Comparison of ENCODE assay signal across 38 cellular contexts in genomic region chr15:25658560-25658959, GRCh38.
"Had no signal": no experiment of that assay in that cellular context is flagged by ENCODE, and none has a peak within 500 bp of the region (broad histone marks: within the 10 kb centered on the region; RNA-seq: fewer than 3 reads in every experiment).

No MANE protein-coding gene starts in this region.

- H3K9me3 Mint-ChIP-seq: activated B cell treated with CpG ODN at 0.5 μM for 24 hours; activated CD4-positive, alpha-beta memory T cell treated with anti-CD3 and anti-CD28 coated beads for 36 hours; activated CD4-positive, alpha-beta T cell treated with anti-CD3 and anti-CD28 coated beads, Interleukin-2, amount 10 ng/mL, durations not matched to agents 24 days and 14 days; activated CD8-positive, alpha-beta T cell treated with anti-CD3 and anti-CD28 coated beads for 36 hours; activated naive CD4-positive, alpha-beta T cell treated with anti-CD3 and anti-CD28 coated beads for 36 hours; activated naive CD4-positive, alpha-beta T cell treated with anti-CD3 and anti-CD28 coated beads, Interleukin-2, amount 50 U/mL, for 72 hours; activated naive CD8-positive, alpha-beta T cell treated with anti-CD3 and anti-CD28 coated beads for 36 hours; activated T-cell treated with anti-CD3 and anti-CD28 coated beads, Interleukin-2, amount 50 U/mL, for 4 hours; activated T-helper 1 cell treated with anti-CD3 and anti-CD28 coated beads, Interleukin-12 subunit alpha, Interleukin-12 subunit beta, Interleukin-2, Interleukin-4 antibody, amounts not matched to agents 30 ng/mL and 10 ng/mL and 1 ng/mL, durations not matched to agents 14 hours and 24 hours and 36 hours; activated T-helper 17 cell treated with anti-CD3 and anti-CD28 coated beads, Interleukin-2, amount 50 U/mL, for 72 hours; T-helper 1 cell treated with Interleukin-12 subunit alpha and Interleukin-12 subunit beta and Interleukin-4 antibody, amounts not matched to agents 30 μg/mL and 1 μg/mL, for 36 hours; T-helper 2 cell treated with Interferon-gamma antibody and Interleukin-4, amounts not matched to agents 5 μg/mL and 100 μg/mL, for 36 hours had no signal

- DNase-seq: activated B cell treated with CpG ODN at 0.5 μM for 24 hours; activated CD4-positive, alpha-beta memory T cell treated with anti-CD3 and anti-CD28 coated beads for 36 hours; activated CD4-positive, alpha-beta T cell treated with anti-CD3 and anti-CD28 coated beads for 4 hours; activated CD4-positive, alpha-beta T cell treated with anti-CD3 and anti-CD28 coated beads, Interleukin-2, amount 10 ng/mL, durations not matched to agents 24 days and 14 days; activated CD4-positive, alpha-beta T cell treated with anti-CD3 and anti-CD28 coated beads, Interleukin-2, amount 50 U/mL, for 1 hour; activated CD4-positive, alpha-beta T cell treated with anti-CD3 and anti-CD28 coated beads, Interleukin-2, amount 50 U/mL, for 4 hours; activated CD4-positive, CD25-positive, alpha-beta regulatory T cell treated with anti-CD3 and anti-CD28 coated beads, Interleukin-2, amount 50 U/mL, for 72 hours; activated CD8-positive, alpha-beta memory T cell treated with anti-CD3 and anti-CD28 coated beads, Interleukin-2, amount 50 U/mL, for 4 hours; activated CD8-positive, alpha-beta T cell treated with anti-CD3 and anti-CD28 coated beads for 36 hours; activated effector memory CD4-positive, alpha-beta T cell treated with anti-CD3 and anti-CD28 coated beads, Interleukin-2, amount 50 U/mL, for 16 hours; activated gamma-delta T cell treated with Interleukin-2 at 50 U/mL for 16 hours; activated naive CD4-positive, alpha-beta T cell; activated naive CD4-positive, alpha-beta T cell treated with anti-CD3 and anti-CD28 coated beads for 36 hours; activated naive CD4-positive, alpha-beta T cell treated with anti-CD3 and anti-CD28 coated beads, Interleukin-2, amount 50 U/mL, for 16 hours; activated naive CD8-positive, alpha-beta T cell treated with anti-CD3 and anti-CD28 coated beads for 36 hours; activated T-cell treated with anti-CD3 and anti-CD28 coated beads for 4 hours; activated T-cell treated with anti-CD3 and anti-CD28 coated beads, Interleukin-2, amount 50 U/mL, for 1 hour; activated T-cell treated with anti-CD3 and anti-CD28 coated beads, Interleukin-2, amount 50 U/mL, for 4 hours; activated T-cell treated with anti-CD3 and anti-CD28 coated beads, Interleukin-2, amount 50 U/mL, for 72 hours; adrenal gland; amniotic stem cell; aorta; body of pancreas; brain microvascular endothelial cell; central memory CD4-positive, alpha-beta T cell; SW 1271; T-helper 1 cell; T-helper 2 cell; T-helper 9 cell had no signal

- FAIRE-seq: astrocyte, TTC549 had no signal

- H3K4me1 Mint-ChIP-seq: activated B cell treated with CpG ODN at 0.5 μM for 24 hours; activated CD4-positive, alpha-beta T cell treated with anti-CD3 and anti-CD28 coated beads, Interleukin-2, amount 10 ng/mL, durations not matched to agents 24 days and 14 days; activated naive CD8-positive, alpha-beta T cell treated with anti-CD3 and anti-CD28 coated beads for 36 hours; activated T-helper 17 cell treated with anti-CD3 and anti-CD28 coated beads, Interleukin-2, amount 50 U/mL, for 72 hours had no signal

- H3K4me3 Mint-ChIP-seq: activated B cell treated with CpG ODN at 0.5 μM for 24 hours; activated CD4-positive, alpha-beta memory T cell treated with anti-CD3 and anti-CD28 coated beads for 36 hours; activated CD4-positive, alpha-beta T cell treated with anti-CD3 and anti-CD28 coated beads, Interleukin-2, amount 10 ng/mL, durations not matched to agents 24 days and 14 days; activated CD8-positive, alpha-beta T cell treated with anti-CD3 and anti-CD28 coated beads for 36 hours; activated naive CD4-positive, alpha-beta T cell treated with anti-CD3 and anti-CD28 coated beads for 36 hours; activated naive CD8-positive, alpha-beta T cell treated with anti-CD3 and anti-CD28 coated beads for 36 hours; activated T-cell treated with anti-CD3 and anti-CD28 coated beads, Interleukin-2, amount 50 U/mL, for 4 hours; activated T-cell treated with anti-CD3 and anti-CD28 coated beads, Interleukin-2, amount 50 U/mL, for 72 hours; activated T-helper 1 cell treated with anti-CD3 and anti-CD28 coated beads, Interleukin-12 subunit alpha, Interleukin-12 subunit beta, Interleukin-2, Interleukin-4 antibody, amounts not matched to agents 30 ng/mL and 10 ng/mL and 1 ng/mL, durations not matched to agents 14 hours and 24 hours and 36 hours; activated T-helper 17 cell treated with anti-CD3 and anti-CD28 coated beads, Interleukin-2, amount 50 U/mL, for 72 hours; T-helper 1 cell treated with Interleukin-12 subunit alpha and Interleukin-12 subunit beta and Interleukin-4 antibody, amounts not matched to agents 30 μg/mL and 1 μg/mL, for 36 hours; T-helper 2 cell treated with Interferon-gamma antibody and Interleukin-4, amounts not matched to agents 5 μg/mL and 100 μg/mL, for 36 hours had no signal

- H3K4me3 ChIP-seq: adrenal gland, body of pancreas, breast epithelium had no signal

- ATAC-seq: activated CD8-positive, alpha-beta T cell treated with anti-CD3 and anti-CD28 coated beads for 36 hours; activated naive CD4-positive, alpha-beta T cell treated with anti-CD3 and anti-CD28 coated beads, Interleukin-2, amount 50 U/mL, for 72 hours; activated T-cell treated with anti-CD3 and anti-CD28 coated beads, Interleukin-2, amount 50 U/mL, for 4 hours; activated T-cell treated with anti-CD3 and anti-CD28 coated beads, Interleukin-2, amount 50 U/mL, for 72 hours; activated T-helper 17 cell treated with anti-CD3 and anti-CD28 coated beads, Interleukin-2, amount 50 U/mL, for 72 hours; body of pancreas had no signal

- H3K27me3 ChIP-seq: adrenal gland, body of pancreas, brain microvascular endothelial cell, breast epithelium had no signal

- H3K27ac Mint-ChIP-seq: activated B cell treated with CpG ODN at 0.5 μM for 24 hours; activated CD4-positive, alpha-beta memory T cell treated with anti-CD3 and anti-CD28 coated beads for 36 hours; activated CD4-positive, alpha-beta T cell treated with anti-CD3 and anti-CD28 coated beads, Interleukin-2, amount 10 ng/mL, durations not matched to agents 24 days and 14 days; activated CD8-positive, alpha-beta T cell treated with anti-CD3 and anti-CD28 coated beads for 36 hours; activated naive CD4-positive, alpha-beta T cell treated with anti-CD3 and anti-CD28 coated beads for 36 hours; activated naive CD4-positive, alpha-beta T cell treated with anti-CD3 and anti-CD28 coated beads, Interleukin-2, amount 50 U/mL, for 72 hours; activated naive CD8-positive, alpha-beta T cell treated with anti-CD3 and anti-CD28 coated beads for 36 hours; activated T-cell treated with anti-CD3 and anti-CD28 coated beads, Interleukin-2, amount 50 U/mL, for 72 hours; activated T-helper 1 cell treated with anti-CD3 and anti-CD28 coated beads, Interleukin-12 subunit alpha, Interleukin-12 subunit beta, Interleukin-2, Interleukin-4 antibody, amounts not matched to agents 30 ng/mL and 10 ng/mL and 1 ng/mL, durations not matched to agents 14 hours and 24 hours and 36 hours; activated T-helper 17 cell treated with anti-CD3 and anti-CD28 coated beads, Interleukin-2, amount 50 U/mL, for 72 hours; T-helper 1 cell treated with Interleukin-12 subunit alpha and Interleukin-12 subunit beta and Interleukin-4 antibody, amounts not matched to agents 30 μg/mL and 1 μg/mL, for 36 hours; T-helper 2 cell treated with Interferon-gamma antibody and Interleukin-4, amounts not matched to agents 5 μg/mL and 100 μg/mL, for 36 hours had no signal

- H3K36me3 ChIP-seq: adrenal gland, brain microvascular endothelial cell, breast epithelium had no signal

- H3K27me3 Mint-ChIP-seq: activated B cell treated with CpG ODN at 0.5 μM for 24 hours had no signal

- H3K9me3 ChIP-seq: adrenal gland, body of pancreas, breast epithelium had no signal

- H3K36me3 Mint-ChIP-seq: activated CD4-positive, alpha-beta memory T cell treated with anti-CD3 and anti-CD28 coated beads for 36 hours; activated naive CD4-positive, alpha-beta T cell treated with anti-CD3 and anti-CD28 coated beads, Interleukin-2, amount 50 U/mL, for 72 hours; activated naive CD8-positive, alpha-beta T cell treated with anti-CD3 and anti-CD28 coated beads for 36 hours had no signal

- H3K4me1 ChIP-seq: adrenal gland, body of pancreas, breast epithelium had no signal

- H3K27ac ChIP-seq: adrenal gland, body of pancreas, brain microvascular endothelial cell, breast epithelium, VCaP had no signal
